Comparison of ENCODE assay signal across 2 cellular contexts in the genomic region with DNA sequence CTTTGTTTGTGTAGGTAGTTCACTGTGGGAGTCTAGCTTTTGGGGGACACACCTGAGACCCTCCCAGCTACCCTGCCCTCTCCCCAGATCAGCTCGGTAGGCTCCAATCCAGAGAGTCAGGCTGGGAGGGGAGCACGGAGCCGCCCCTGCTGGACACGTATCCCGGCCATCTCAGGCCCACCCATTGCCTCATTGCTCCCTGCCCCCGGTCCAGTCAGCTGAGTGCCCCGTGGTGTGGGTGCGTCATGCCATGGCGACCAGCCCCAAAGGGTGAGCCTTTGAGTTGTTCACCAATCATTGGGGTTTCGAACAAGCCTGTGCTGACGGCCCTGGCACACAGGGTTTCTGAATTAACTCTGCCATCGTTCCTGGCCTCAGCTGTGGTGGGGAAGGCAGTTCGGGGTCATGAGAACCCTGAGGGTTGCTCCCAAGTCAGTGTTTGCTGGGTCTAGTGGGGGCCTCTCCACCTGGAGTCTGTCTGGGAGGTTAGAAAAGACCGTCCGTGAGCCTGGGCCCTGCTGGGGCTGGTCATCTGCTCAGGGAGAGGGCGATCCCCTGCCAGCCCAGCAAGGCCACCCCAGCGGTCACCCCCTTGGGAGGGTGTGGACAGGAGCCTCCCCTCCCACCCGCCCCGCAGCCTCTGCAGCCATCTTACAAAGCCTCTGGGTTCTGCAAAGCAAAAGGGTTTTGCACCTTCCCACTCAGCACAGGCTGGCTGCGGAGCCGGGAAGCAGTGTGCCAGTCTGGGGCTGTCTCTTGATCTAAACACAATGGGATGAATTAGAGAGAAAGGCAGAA.
TF ChIP-seq lines count a peak whose summit lies in the region.

No MANE protein-coding gene starts in this region.

TF ChIP-seq in HCT116, 20 proteins besides CTCF, POLR2A, EP300 and RAD21:
- TF ChIP-seq ZFX (IDR thresholded peaks at IDR 0.05) (no peak), EGR1 (IDR thresholded peaks at IDR 0.05; ENCODE audit: low read depth) (no peak), SRF (IDR thresholded peaks at IDR 0.05; ENCODE audit: low read depth) (no peak), SP1 (IDR thresholded peaks at IDR 0.05; ENCODE audit: low read depth) (no peak), EZH2 (IDR thresholded peaks at IDR 0.05) (no peak), EZH2phosphoT487 (IDR thresholded peaks at IDR 0.05; ENCODE audit: borderline replicate concordance) (no peak)
- TF ChIP-seq, protein P1, sequence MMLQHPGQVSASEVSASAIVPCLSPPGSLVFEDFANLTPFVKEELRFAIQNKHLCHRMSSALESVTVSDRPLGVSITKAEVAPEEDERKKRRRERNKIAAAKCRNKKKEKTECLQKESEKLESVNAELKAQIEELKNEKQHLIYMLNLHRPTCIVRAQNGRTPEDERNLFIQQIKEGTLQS (IDR thresholded peaks at IDR 0.05), result no peak
- TF ChIP-seq, protein P2, sequence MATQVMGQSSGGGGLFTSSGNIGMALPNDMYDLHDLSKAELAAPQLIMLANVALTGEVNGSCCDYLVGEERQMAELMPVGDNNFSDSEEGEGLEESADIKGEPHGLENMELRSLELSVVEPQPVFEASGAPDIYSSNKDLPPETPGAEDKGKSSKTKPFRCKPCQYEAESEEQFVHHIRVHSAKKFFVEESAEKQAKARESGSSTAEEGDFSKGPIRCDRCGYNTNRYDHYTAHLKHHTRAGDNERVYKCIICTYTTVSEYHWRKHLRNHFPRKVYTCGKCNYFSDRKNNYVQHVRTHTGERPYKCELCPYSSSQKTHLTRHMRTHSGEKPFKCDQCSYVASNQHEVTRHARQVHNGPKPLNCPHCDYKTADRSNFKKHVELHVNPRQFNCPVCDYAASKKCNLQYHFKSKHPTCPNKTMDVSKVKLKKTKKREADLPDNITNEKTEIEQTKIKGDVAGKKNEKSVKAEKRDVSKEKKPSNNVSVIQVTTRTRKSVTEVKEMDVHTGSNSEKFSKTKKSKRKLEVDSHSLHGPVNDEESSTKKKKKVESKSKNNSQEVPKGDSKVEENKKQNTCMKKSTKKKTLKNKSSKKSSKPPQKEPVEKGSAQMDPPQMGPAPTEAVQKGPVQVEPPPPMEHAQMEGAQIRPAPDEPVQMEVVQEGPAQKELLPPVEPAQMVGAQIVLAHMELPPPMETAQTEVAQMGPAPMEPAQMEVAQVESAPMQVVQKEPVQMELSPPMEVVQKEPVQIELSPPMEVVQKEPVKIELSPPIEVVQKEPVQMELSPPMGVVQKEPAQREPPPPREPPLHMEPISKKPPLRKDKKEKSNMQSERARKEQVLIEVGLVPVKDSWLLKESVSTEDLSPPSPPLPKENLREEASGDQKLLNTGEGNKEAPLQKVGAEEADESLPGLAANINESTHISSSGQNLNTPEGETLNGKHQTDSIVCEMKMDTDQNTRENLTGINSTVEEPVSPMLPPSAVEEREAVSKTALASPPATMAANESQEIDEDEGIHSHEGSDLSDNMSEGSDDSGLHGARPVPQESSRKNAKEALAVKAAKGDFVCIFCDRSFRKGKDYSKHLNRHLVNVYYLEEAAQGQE (IDR thresholded peaks at IDR 0.05; ENCODE audit: low read depth), result no peak
TF ChIP-seq in HCT116: peak in this region for 0.

TF ChIP-seq in H1, 55 proteins besides CTCF, POLR2A, EP300 and RAD21:
- no peak for TF ChIP-seq CREB1 (IDR thresholded peaks at IDR 0.05)
- no peak for TF ChIP-seq TEAD4 (IDR thresholded peaks at IDR 0.05; ENCODE audit: low read depth, low read length)
- TF ChIP-seq, protein P3, sequence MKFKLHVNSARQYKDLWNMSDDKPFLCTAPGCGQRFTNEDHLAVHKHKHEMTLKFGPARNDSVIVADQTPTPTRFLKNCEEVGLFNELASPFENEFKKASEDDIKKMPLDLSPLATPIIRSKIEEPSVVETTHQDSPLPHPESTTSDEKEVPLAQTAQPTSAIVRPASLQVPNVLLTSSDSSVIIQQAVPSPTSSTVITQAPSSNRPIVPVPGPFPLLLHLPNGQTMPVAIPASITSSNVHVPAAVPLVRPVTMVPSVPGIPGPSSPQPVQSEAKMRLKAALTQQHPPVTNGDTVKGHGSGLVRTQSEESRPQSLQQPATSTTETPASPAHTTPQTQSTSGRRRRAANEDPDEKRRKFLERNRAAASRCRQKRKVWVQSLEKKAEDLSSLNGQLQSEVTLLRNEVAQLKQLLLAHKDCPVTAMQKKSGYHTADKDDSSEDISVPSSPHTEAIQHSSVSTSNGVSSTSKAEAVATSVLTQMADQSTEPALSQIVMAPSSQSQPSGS (IDR thresholded peaks at IDR 0.05; ENCODE audit: low read length), result no peak
- no peak for TF ChIP-seq CTBP2 (IDR thresholded peaks at IDR 0.05; ENCODE audit: borderline replicate concordance, insufficient read depth, insufficient read length, low read length)
- no peak for TF ChIP-seq JUN (IDR thresholded peaks at IDR 0.05; ENCODE audit: low read depth, low read length)
- TF ChIP-seq YY1 (IDR thresholded peaks at IDR 0.05; ENCODE audit: low read depth, low read length), result no peak
- TF ChIP-seq RFX5 (IDR thresholded peaks at IDR 0.05; ENCODE audit: borderline replicate concordance, low read depth, low read length), result no peak
- TF ChIP-seq TCF12 (IDR thresholded peaks at IDR 0.05; ENCODE audit: low read depth, low read length), result no peak
- TF ChIP-seq SP1 (IDR thresholded peaks at IDR 0.05; ENCODE audit: low read depth, low read length), result no peak
- TF ChIP-seq HDAC6 (IDR thresholded peaks at IDR 0.05; ENCODE audit: low read depth, low read length), result no peak
- TF ChIP-seq RNF2 (IDR thresholded peaks at IDR 0.05; ENCODE audit: borderline replicate concordance, low read depth, low read length, missing control alignments, poor library complexity, severe bottlenecking), result no peak
- TF ChIP-seq SAP30 (IDR thresholded peaks at IDR 0.05; ENCODE audit: insufficient read depth, insufficient replicate concordance, low read length), result no peak
- no peak for TF ChIP-seq SIN3A (conservative IDR thresholded peaks at IDR 0.05 in 1 of 2, IDR thresholded peaks at IDR 0.05 in 1 of 2; ENCODE audit: low read depth in 1 of 2, low read length in 2 of 2)
- no peak for TF ChIP-seq CHD2 (IDR thresholded peaks at IDR 0.05; ENCODE audit: low read length)
- TF ChIP-seq CBX5 (IDR thresholded peaks at IDR 0.05; ENCODE audit: low read depth, low read length), result no peak
- TF ChIP-seq, protein P4, sequence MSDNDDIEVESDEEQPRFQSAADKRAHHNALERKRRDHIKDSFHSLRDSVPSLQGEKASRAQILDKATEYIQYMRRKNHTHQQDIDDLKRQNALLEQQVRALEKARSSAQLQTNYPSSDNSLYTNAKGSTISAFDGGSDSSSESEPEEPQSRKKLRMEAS (IDR thresholded peaks at IDR 0.05), result no peak
- TF ChIP-seq FOSL1 (IDR thresholded peaks at IDR 0.05; ENCODE audit: insufficient read depth, low read depth, low read length), result no peak
